In genomic region chr10:128125416-128125943, GRCh38 we compare ENCODE assay signal across 8 cellular contexts. TPM values are rescaled to one million over a fixed set of nuclear protein-coding genes. Genes with fewer than 3 reads are reported as not detected.
DNase-seq lines count a peak whose midpoint lies in the region; ATAC-seq and TF ChIP-seq lines count a peak whose summit lies in the region.

No MANE protein-coding gene starts in this region.

- H3K9me3 Mint-ChIP-seq in chondrocyte (ENCODE audit: low read depth) = no peaks in the 10 kb centered on the region

- no peaks in the 10 kb centered on the region for H3K27me3 ChIP-seq in NT2/D1 (ENCODE audit: insufficient read depth, insufficient read length)
- peaks cover 5% of the 10 kb centered on the region for H3K27me3 ChIP-seq in mucosa of stomach (ENCODE audit: control insufficient read depth, insufficient read depth, low read length)

- H3K9me3 ChIP-seq in NT2/D1 (ENCODE audit: insufficient read depth, low read length) (no peaks in the 10 kb centered on the region), mucosa of stomach (ENCODE audit: control insufficient read depth, low read length) (no peaks in the 10 kb centered on the region)

- H3K36me3 Mint-ChIP-seq in chondrocyte (ENCODE audit: low read depth) = peaks cover 2% of the 10 kb centered on the region

- H3K4me3 ChIP-seq in NT2/D1 (ENCODE audit: insufficient read length, low read depth) (peak overlapping the region; percentile 71), mucosa of stomach (ENCODE audit: low read length) (peak overlapping the region; percentile 52)

- H3K4me1 Mint-ChIP-seq in chondrocyte (ENCODE audit: low read depth) = peaks cover 26% of the 10 kb centered on the region

- ATAC-seq in HG02642 (IDR thresholded peaks at IDR 0.05; ENCODE audit: poor library complexity, unreplicated experiment) (no peak), HG02678 (IDR thresholded peaks at IDR 0.05; ENCODE audit: unreplicated experiment) (no peak)

- peak overlapping the region; percentile 81 for H3K4me3 Mint-ChIP-seq in chondrocyte (ENCODE audit: unreplicated experiment)

- H3K27ac Mint-ChIP-seq in chondrocyte (ENCODE audit: unreplicated experiment) = peak overlapping the region; percentile 34

- H3K36me3 ChIP-seq in NT2/D1 (ENCODE audit: insufficient read depth, insufficient read length, low read length) = peaks cover 42% of the 10 kb centered on the region
- no peaks in the 10 kb centered on the region for H3K36me3 ChIP-seq in mucosa of stomach (ENCODE audit: control insufficient read depth, insufficient read depth, low read length)

- DNase-seq in GM10266 (ENCODE audit: extremely low spot score) (peak; percentile 17), NT2/D1 (ENCODE audit: low read depth, low spot score) (no peak), chondrocyte (ENCODE audit: low spot score) (no peak), substantia nigra (lab: John Stamatoyannopoulos, UW) (no peak), activated gamma-delta T cell treated with Interleukin-2 at 50 U/mL for 16 hours (no peak)

- H3K27me3 Mint-ChIP-seq in chondrocyte (ENCODE audit: low read depth) = no peaks in the 10 kb centered on the region

- H3K27ac ChIP-seq in substantia nigra (ENCODE audit: low read depth, low read length, poor library complexity, severe bottlenecking) = no peak overlapping the region

- TF ChIP-seq CTCF in GM10266 (IDR thresholded peaks at IDR 0.05; ENCODE audit: control insufficient read depth, insufficient read depth, low read depth, missing control alignments) = no peak
- no peak for TF ChIP-seq CTCF in chondrocyte (IDR thresholded peaks at IDR 0.05)

- H3K4me1 ChIP-seq in NT2/D1 (ENCODE audit: insufficient read depth, insufficient read length) (no peaks in the 10 kb centered on the region), mucosa of stomach (ENCODE audit: control insufficient read depth, insufficient read depth, low read length) (no peaks in the 10 kb centered on the region)

- H3K9ac ChIP-seq in NT2/D1 (ENCODE audit: insufficient read length, low read depth) (peak overlapping the region; percentile 87), mucosa of stomach (ENCODE audit: low read length) (peak overlapping the region; percentile 56)

RNA-seq across cellular contexts. Expression of gene MKI67, which starts 0.7 kb away (rescaled TPM):
- 11.7 to 18.3 TPM (median 17.1 TPM) in 3 replicates for total RNA-seq in chondrocyte
